Comparison of ENCODE assay signal across 17 cellular contexts in genomic region chrX:39175418-39176057, GRCh38.
DNase-seq lines count a peak whose midpoint lies in the region; ATAC-seq and TF ChIP-seq lines count a peak whose summit lies in the region.
"Had no signal": no experiment of that assay in that cellular context is flagged by ENCODE, and none has a peak within 500 bp of the region (broad histone marks: within the 10 kb centered on the region; RNA-seq: fewer than 3 reads in every experiment).

No MANE protein-coding gene starts in this region.

- no peaks in the 10 kb centered on the region for H3K9me3 ChIP-seq in CD4-positive, alpha-beta T cell (ENCODE audit: control insufficient read depth, low read length)
- no peaks in the 10 kb centered on the region for H3K9me3 ChIP-seq in muscle layer of duodenum (ENCODE audit: control insufficient read depth in 1 of 2, low read length in 2 of 2)
- H3K9me3 ChIP-seq: ascending aorta, neutrophil, SK-N-SH, thoracic aorta had no signal

- no peak for TF ChIP-seq CTCF in CD4-positive, alpha-beta T cell (IDR thresholded peaks at IDR 0.05)
- TF ChIP-seq CTCF in Calu3 (IDR thresholded peaks at IDR 0.05; ENCODE audit: unreplicated experiment), result no peak
- no peak for TF ChIP-seq CTCF in GM10248 (IDR thresholded peaks at IDR 0.05; ENCODE audit: control extremely low read depth, extremely low read depth, low read depth, missing control alignments)

- no TSS peak for BruUV-seq in Calu3 (replicated peaks; lab: Mats Ljungman, UMichigan)

- no peaks in the 10 kb centered on the region for H3K36me3 ChIP-seq in muscle layer of duodenum (ENCODE audit: control insufficient read depth in 1 of 2, insufficient read depth in 2 of 2, low read length in 2 of 2)
- H3K36me3 ChIP-seq: ascending aorta, neutrophil, thoracic aorta had no signal

- no peaks in the 10 kb centered on the region for H3K36me3 Mint-ChIP-seq in CD4-positive, alpha-beta T cell (ENCODE audit: low read depth)
- no peaks in the 10 kb centered on the region for H3K36me3 Mint-ChIP-seq in Calu3 (ENCODE audit: insufficient read depth, unreplicated experiment)
- no peaks in the 10 kb centered on the region for H3K36me3 Mint-ChIP-seq in activated T-helper 17 cell treated with anti-CD3 and anti-CD28 coated beads, Interleukin-2, amount 50 U/mL, for 72 hours (ENCODE audit: low read depth)

- ATAC-seq in CD4-positive, alpha-beta T cell (ENCODE audit: poor library complexity), result no peak
- ATAC-seq in activated T-helper 17 cell treated with anti-CD3 and anti-CD28 coated beads, Interleukin-2, amount 50 U/mL, for 72 hours (replicated peaks), result no peak
- ATAC-seq in SK-N-SH treated with all-trans-retinoic acid at 6 μM for 48 hours, result no peak
- ATAC-seq: K562 had no signal

- no peaks in the 10 kb centered on the region for H3K9me3 Mint-ChIP-seq in CD4-positive, alpha-beta T cell
- H3K9me3 Mint-ChIP-seq in Calu3 (ENCODE audit: low read depth, unreplicated experiment), result no peaks in the 10 kb centered on the region
- no peaks in the 10 kb centered on the region for H3K9me3 Mint-ChIP-seq in activated T-helper 17 cell treated with anti-CD3 and anti-CD28 coated beads, Interleukin-2, amount 50 U/mL, for 72 hours

- no peaks in the 10 kb centered on the region for H3K27me3 Mint-ChIP-seq in CD4-positive, alpha-beta T cell
- peaks cover 9% of the 10 kb centered on the region for H3K27me3 Mint-ChIP-seq in Calu3 (ENCODE audit: unreplicated experiment)
- H3K27me3 Mint-ChIP-seq in activated T-helper 17 cell treated with anti-CD3 and anti-CD28 coated beads, Interleukin-2, amount 50 U/mL, for 72 hours, result no peaks in the 10 kb centered on the region

- peaks cover 28% of the 10 kb centered on the region for H3K4me1 Mint-ChIP-seq in CD4-positive, alpha-beta T cell (ENCODE audit: low read depth)
- no peaks in the 10 kb centered on the region for H3K4me1 Mint-ChIP-seq in Calu3 (ENCODE audit: low read depth, unreplicated experiment)
- peaks cover 11% of the 10 kb centered on the region for H3K4me1 Mint-ChIP-seq in activated T-helper 17 cell treated with anti-CD3 and anti-CD28 coated beads, Interleukin-2, amount 50 U/mL, for 72 hours

- H3K4me3 ChIP-seq in muscle layer of duodenum (ENCODE audit: low read depth in 1 of 2, low read length in 2 of 2), result peak overlapping the region; percentile 11 to 17
- H3K4me3 ChIP-seq: K562, PC-9 had no signal

- H3K27ac Mint-ChIP-seq in CD4-positive, alpha-beta T cell, result peak overlapping the region; percentile 93
- H3K27ac Mint-ChIP-seq in Calu3 (ENCODE audit: unreplicated experiment), result no peak overlapping the region
- H3K27ac Mint-ChIP-seq in activated T-helper 17 cell treated with anti-CD3 and anti-CD28 coated beads, Interleukin-2, amount 50 U/mL, for 72 hours, result peak overlapping the region; percentile 79

- H3K27ac ChIP-seq in CD4-positive, alpha-beta T cell (ENCODE audit: low read depth, low read length), result peak overlapping the region; percentile 37
- no peak overlapping the region for H3K27ac ChIP-seq in muscle layer of duodenum (ENCODE audit: low read length)
- H3K27ac ChIP-seq: ascending aorta, HL-60, neutrophil, PC-9, thoracic aorta had no signal

- peak overlapping the region; percentile 81 for H3K4me3 Mint-ChIP-seq in CD4-positive, alpha-beta T cell
- H3K4me3 Mint-ChIP-seq in Calu3 (ENCODE audit: low read depth, unreplicated experiment), result peak overlapping the region; percentile 41
- H3K4me3 Mint-ChIP-seq in activated T-helper 17 cell treated with anti-CD3 and anti-CD28 coated beads, Interleukin-2, amount 50 U/mL, for 72 hours, result peak overlapping the region; percentile 63

- no peak for DNase-seq in CD4-positive, alpha-beta T cell
- DNase-seq in Calu3 (no peak), GM10248 (ENCODE audit: extremely low spot score) (no peak), NCI-H2196 treated with DMSO at 0.1 percent for 48 hours (lab: John Stamatoyannopoulos, UW; ENCODE audit: unreplicated experiment) (no peak)
- DNase-seq: dermis blood vessel endothelial cell, head of caudate nucleus, NCI-H524, PC-9, SK-N-SH had no signal

- H3K4me1 ChIP-seq in muscle layer of duodenum (ENCODE audit: control insufficient read depth in 1 of 2, insufficient read depth in 2 of 2, low read length in 2 of 2), result peaks cover 0 to 7% of the 10 kb centered on the region in 2 donors
- H3K4me1 ChIP-seq: ascending aorta had no signal

- POLR2A ChIA-PET in CD4-positive, alpha-beta T cell (lab: Charles Lee), result interaction anchor here (1.0 kb wide), 1 partner anchor 21 kb away, joined by 3 read pairs; no protein-coding TSS in a partner anchor
- POLR2A ChIA-PET in GM10248 (lab: Yijun Ruan, JAX), result no interaction called here

- CTCF ChIA-PET in CD4-positive, alpha-beta T cell (lab: Charles Lee), result no interaction called here
- CTCF ChIA-PET in Calu3 (lab: Charles Lee), result interaction anchor here (1.5 kb wide), 1 partner anchor 19 kb away, joined by 4 read pairs; no protein-coding TSS in a partner anchor
- CTCF ChIA-PET in GM10248 (lab: Yijun Ruan, JAX), result no interaction called here

- H3K27me3 ChIP-seq in CD4-positive, alpha-beta T cell (ENCODE audit: control insufficient read depth, insufficient read depth, low read length), result no peaks in the 10 kb centered on the region
- no peaks in the 10 kb centered on the region for H3K27me3 ChIP-seq in muscle layer of duodenum (ENCODE audit: low read depth, low read length)
- H3K27me3 ChIP-seq: ascending aorta, neutrophil had no signal

- intact Hi-C loops in CD4-positive, alpha-beta T cell (cut with DNase I, micrococcal nuclease), result no loop called here
- intact Hi-C loops in Calu3 (cut with micrococcal nuclease; ENCODE audit: unreplicated experiment), result no loop called here

TF ChIP-seq in SK-N-SH treated with all-trans-retinoic acid at 6 μM for 48 hours, 23 proteins besides CTCF, POLR2A, EP300 and RAD21:
- no peak for TF ChIP-seq SNAI2 (CRISPR knock-in tag; IDR thresholded peaks at IDR 0.05)
- no peak for TF ChIP-seq ZFP3 (CRISPR knock-in tag; IDR thresholded peaks at IDR 0.05)
- TF ChIP-seq CSRNP3 (CRISPR knock-in tag; IDR thresholded peaks at IDR 0.05), result no peak
